In genomic region chr1:27606708-27607238, GRCh38 we compare ENCODE assay signal across 10 cellular contexts. TPM values are rescaled to one million over a fixed set of nuclear protein-coding genes. Genes with fewer than 3 reads are reported as not detected.
DNase-seq lines count a peak whose midpoint lies in the region; ATAC-seq, FAIRE-seq and TF ChIP-seq lines count a peak whose summit lies in the region.
"Had no signal": no experiment of that assay in that cellular context is flagged by ENCODE, and none has a peak within 500 bp of the region (broad histone marks: within the 10 kb centered on the region; RNA-seq: fewer than 3 reads in every experiment).

No MANE protein-coding gene starts in this region.

- TSS peak; percentile 91 for BruUV-seq in Caco-2 (replicated peaks; lab: Mats Ljungman, UMichigan)
- no TSS peak for BruUV-seq in K562 (replicated peaks; lab: Mats Ljungman, UMichigan)

- no peak overlapping the region; the same call in 1 of the 2 replicates for H2AFZ ChIP-seq in Loucy (ENCODE audit: low read length)
- H2AFZ ChIP-seq in K562 (ENCODE audit: low read depth, low read length) = peak overlapping the region; percentile 66

- CTCF ChIA-PET in Caco-2 (lab: Charles Lee) = interaction anchor here (0.6 to 3.6 kb wide), 35 partner anchors 10 to 310 kb away, joined by 3 to 53 read pairs (median 4); partner anchors contain the start of genes FAM76A, MAP3K6 and WASF2
- CTCF ChIA-PET in K562 (lab: Yijun Ruan, JAX; ENCODE audit: low intra/inter-chr PET ratio) = interaction anchor here (0.8 to 5.2 kb wide), 16 partner anchors 38 to 561 kb away, joined by 3 to 157 read pairs (median 6); partner anchors contain the start of gene GPR3

- H3K9ac ChIP-seq in Loucy (ENCODE audit: low read depth, low read length, poor library complexity, severe bottlenecking) (peak overlapping the region; percentile 62), K562 (ENCODE audit: insufficient read depth in 1 of 2, low read depth in 2 of 2, low read length in 2 of 2) (peak overlapping the region in 1 of 2 experiments; percentile 80; a peak in 1 of 4 replicates)

- H3K36me3 ChIP-seq in Caco-2 (ENCODE audit: control insufficient read depth, insufficient read depth, low read length) (no peaks in the 10 kb centered on the region), Loucy (ENCODE audit: insufficient read depth, low read length) (no peaks in the 10 kb centered on the region), K562 (ENCODE audit: control insufficient read depth, insufficient read depth, low read length) (no peaks in the 10 kb centered on the region)
- H3K36me3 ChIP-seq: right atrium auricular region had no signal

- no peak for TF ChIP-seq POLR2A in K562 (conservative IDR thresholded peaks at IDR 0.05)

- no peak for ATAC-seq in K562
- no peak for ATAC-seq in naive B cell (ENCODE audit: low read depth in 2 of 2)
- no peak for ATAC-seq in GM18511 (IDR thresholded peaks at IDR 0.05; ENCODE audit: unreplicated experiment)
- ATAC-seq in GM21423 (IDR thresholded peaks at IDR 0.05; ENCODE audit: unreplicated experiment) = no peak
- ATAC-seq: Right ventricle myocardium inferior had no signal

- peaks cover 3% of the 10 kb centered on the region for H3K9me1 ChIP-seq in K562 (ENCODE audit: control insufficient read depth, insufficient read depth, low read length)

- intact Hi-C loops in Caco-2 (cut with micrococcal nuclease; ENCODE audit: unreplicated experiment) = loop anchor here (1.0 to 10.0 kb wide), 7 partner anchors 38 to 305 kb away; partner anchors contain the start of genes GPR3 and WASF2
- intact Hi-C loops in K562 (cut with micrococcal nuclease) = loop anchor here (1.0 to 5.0 kb wide), 8 partner anchors 50 to 504 kb away; partner anchors contain the start of gene GPR3
- intact Hi-C loops in posterior cingulate gyrus (cut with DNase I) = loop anchor here (1.0 to 5.0 kb wide), 3 partner anchors 50 to 306 kb away; no protein-coding TSS in a partner anchor

- FAIRE-seq in K562 (lab: Jason Lieb, UNC) = no peak

- H3K27me3 Mint-ChIP-seq in Caco-2 (ENCODE audit: insufficient read depth, unreplicated experiment) = no peaks in the 10 kb centered on the region
- no peaks in the 10 kb centered on the region for H3K27me3 Mint-ChIP-seq in naive B cell

- no peaks in the 10 kb centered on the region for H3K9me3 ChIP-seq in Caco-2
- H3K9me3 ChIP-seq in Loucy (ENCODE audit: insufficient read depth, low read depth, low read length) = no peaks in the 10 kb centered on the region
- H3K9me3 ChIP-seq in K562 (replicated peaks; ENCODE audit: control insufficient read depth, insufficient read depth, low read depth, low read length) = no peaks in the 10 kb centered on the region
- H3K9me3 ChIP-seq: right atrium auricular region had no signal

- TF ChIP-seq CTCF in Caco-2 (IDR thresholded peaks at IDR 0.05; ENCODE audit: insufficient read depth in 1 of 2, low read depth in 1 of 2, low read length in 1 of 2, severe bottlenecking in 1 of 2, unreplicated experiment in 1 of 2) (no peak), Loucy (conservative IDR thresholded peaks at IDR 0.05; ENCODE audit: low read length) (no peak), K562 (IDR thresholded peaks at IDR 0.05 in 2 of 3, conservative IDR thresholded peaks at IDR 0.05 in 1 of 3; ENCODE audit: insufficient read depth in 2 of 3, low read depth in 1 of 3, low read length in 3 of 3) (no peak)

- H3K4me3 ChIP-seq in Caco-2 (ENCODE audit: low read depth, low read length) = no peak overlapping the region; the same call in 1 of the 2 replicates
- H3K4me3 ChIP-seq in Loucy (ENCODE audit: low read length, poor library complexity, severe bottlenecking) = peak overlapping the region; percentile 44
- no peak overlapping the region for H3K4me3 ChIP-seq in K562
- H3K4me3 ChIP-seq: right atrium auricular region had no signal

- no peak overlapping the region for H3K27ac Mint-ChIP-seq in Caco-2 (ENCODE audit: unreplicated experiment)
- peak overlapping the region in 4 of 6 donors; percentile 16 to 86 (median 80) for H3K27ac Mint-ChIP-seq in naive B cell

- TF ChIP-seq RAD21 in K562 (CRISPR knock-in tag; conservative IDR thresholded peaks at IDR 0.05 in 1 of 2, IDR thresholded peaks at IDR 0.05 in 1 of 2) = no peak

- H3K79me2 ChIP-seq in Loucy (ENCODE audit: insufficient read depth, low read length) (peaks cover 19% of the 10 kb centered on the region), K562 (ENCODE audit: control insufficient read depth, insufficient read depth, low read length) (peaks cover 21% of the 10 kb centered on the region)

- 62% methylated on average over 3 of the region's 3 CpGs for WGBS in K562 (ENCODE audit: insufficient coverage, low coverage, missing lambda C conversion rate)

- in situ Hi-C loops in K562 (cut with MboI) = loop anchor here (5.0 to 25.0 kb wide), 4 partner anchors 52 to 494 kb away; no protein-coding TSS in a partner anchor

- 0 out of 2 replicates have a peak, but pooled peaks cover 4% of the 10 kb centered on the region for H3F3A ChIP-seq in Loucy (ENCODE audit: low read depth)

- peak overlapping the region; percentile 48 for H3K4me3 Mint-ChIP-seq in Caco-2 (ENCODE audit: unreplicated experiment)
- H3K4me3 Mint-ChIP-seq in naive B cell = peak overlapping the region in 3 of 8 donors; percentile 12 to 72 (median 21)

- no peaks in the 10 kb centered on the region for H3K27me3 ChIP-seq in Caco-2 (replicated peaks; ENCODE audit: control insufficient read depth, insufficient read depth, low read length)
- H3K27me3 ChIP-seq in Loucy (ENCODE audit: insufficient read depth, low read length, poor library complexity, severe bottlenecking) = no peaks in the 10 kb centered on the region
- peaks cover 9 to 20% of the 10 kb centered on the region in 2 experiments; a peak in 3 of 5 replicates for H3K27me3 ChIP-seq in K562 (ENCODE audit: control insufficient read depth in 2 of 2, insufficient read depth in 2 of 2, low read length in 2 of 2)
- H3K27me3 ChIP-seq: right atrium auricular region had no signal

- H3K4me2 ChIP-seq in Loucy (ENCODE audit: low read depth, low read length, poor library complexity, severe bottlenecking) (peak overlapping the region; percentile 66), K562 (ENCODE audit: insufficient read depth, low read length) (peak overlapping the region; percentile 40; the same call in 1 of the 2 replicates)

- H3K27ac ChIP-seq in K562 (ENCODE audit: extremely low read depth, low read depth, low read length) = peak overlapping the region; percentile 35

- no peak for TF ChIP-seq EP300 in K562 (IDR thresholded peaks at IDR 0.05; ENCODE audit: low read length)

- peaks cover 11% of the 10 kb centered on the region for H3K36me3 Mint-ChIP-seq in Caco-2 (ENCODE audit: insufficient read depth, unreplicated experiment)
- peaks cover 4 to 5% of the 10 kb centered on the region in 2 donors for H3K36me3 Mint-ChIP-seq in naive B cell

- H3K4me1 Mint-ChIP-seq in Caco-2 (ENCODE audit: low read depth, unreplicated experiment) (peaks cover 17% of the 10 kb centered on the region), naive B cell (peaks cover 22 to 34% (median 30%) of the 10 kb centered on the region in 3 donors)

- H3K9me2 ChIP-seq in Loucy (replicated peaks; ENCODE audit: low read depth, low read length) = no peaks in the 10 kb centered on the region

- H3K9me3 Mint-ChIP-seq in Caco-2 (ENCODE audit: unreplicated experiment) (no peaks in the 10 kb centered on the region), naive B cell (no peaks in the 10 kb centered on the region)

- POLR2A ChIA-PET in Caco-2 (lab: Charles Lee) = interaction anchor here (0.7 to 1.2 kb wide), 5 partner anchors 38 to 117 kb away, joined by 3 to 6 read pairs (median 5); partner anchors contain the start of gene WASF2
- POLR2A ChIA-PET in K562 (lab: Yijun Ruan, JAX) = interaction anchor here (0.6 to 1.4 kb wide), 14 partner anchors 8 to 300 kb away, joined by 3 to 6 read pairs (median 4); no protein-coding TSS in a partner anchor

- H4K20me1 ChIP-seq in Loucy (ENCODE audit: insufficient read depth, low read length, poor library complexity, severe bottlenecking) (peaks cover 11% of the 10 kb centered on the region), K562 (replicated peaks; ENCODE audit: control insufficient read depth, insufficient read depth, low read length) (peaks cover 9% of the 10 kb centered on the region; the same call in 1 of the 2 replicates)

- DNase-seq in Caco-2 = peak in 1 of 2 experiments; percentile 9
- DNase-seq in K562 (ENCODE audit: extremely low read depth in 1 of 4, low spot score in 3 of 4) = peak in 1 of 4 experiments; percentile 47
- no peak for DNase-seq in naive B cell
- DNase-seq in OCI-M1 (lab: John Stamatoyannopoulos, UW) = no peak
- no peak for DNase-seq in posterior cingulate gyrus

- H3K4me1 ChIP-seq in Caco-2 (peaks cover 33% of the 10 kb centered on the region), Loucy (ENCODE audit: insufficient read depth, low read length, poor library complexity, severe bottlenecking) (peaks cover 51% of the 10 kb centered on the region), K562 (replicated peaks in 1 of 2; ENCODE audit: control insufficient read depth in 2 of 2, insufficient read depth in 2 of 2, low read length in 2 of 2) (peaks cover 43 to 44% of the 10 kb centered on the region in 2 experiments)

RNA-seq across cellular contexts. Expression of gene AHDC1, which starts 2.8 kb away (rescaled TPM):
- total RNA-seq in Caco-2 (2022) = 17.0 and 17.3 TPM in 2 replicates
- total RNA-seq in K562 (2011; cell fraction: chromatin; rRNA removed; ENCODE audit: low replicate concordance) = 62.5 and 101 TPM in 2 replicates
- 36.7 and 38.9 TPM in 2 replicates for total RNA-seq in K562 (2011; cell fraction: nucleolus; rRNA removed)
- total RNA-seq in K562 (2011; cell fraction: nucleoplasm; rRNA removed) = 49.2 and 72.8 TPM in 2 replicates
- total RNA-seq in K562 (2014; rRNA removed) = 7.9 and 12.5 TPM in 2 replicates
- 3.6 and 4.6 TPM in 2 replicates for total RNA-seq in K562 (2014; rRNA removed; fragmentation: Illumina TruSeq; extraction: Trizol)
- 4.7 and 4.8 TPM in 2 replicates for total RNA-seq in K562 (2015; rRNA removed; fragmentation: Illumina TruSeq; extraction: Trizol)
- total RNA-seq in K562 (2021) = 36.4 and 37.8 TPM in 2 replicates
- 3.1 and 4.2 TPM in 2 replicates for polyA plus RNA-seq in K562 (2011; rRNA removed)
- polyA plus RNA-seq in K562 (2011; cell fraction: cytosol; rRNA removed) = 2.3 and 3.9 TPM in 2 replicates
- 13.3 and 21.8 TPM in 2 replicates for polyA plus RNA-seq in K562 (2011; cell fraction: nucleus; rRNA removed)
- 13.7 and 18.2 TPM in 2 replicates for polyA plus RNA-seq in K562 (2012)
- polyA plus RNA-seq in K562 (2014; fragmentation: Illumina TruSeq; extraction: Trizol) = 5.4 and 9.5 TPM in 2 replicates
- polyA plus RNA-seq in K562 (2014; fragmentation: Nextera tagmentation; extraction: Ambion mirVana) = under 1 TPM; 0.21 to 0.59 TPM
- 8.5 and 9.0 TPM in 2 replicates for polyA plus RNA-seq in K562 (2014; rRNA removed)
- polyA minus RNA-seq in K562 (2011; rRNA and poly(A)+ RNA removed) = 3.7 and 9.1 TPM in 2 replicates
- polyA minus RNA-seq in K562 (2011; cell fraction: cytosol; rRNA and poly(A)+ RNA removed) = 12.2 and 15.2 TPM in 2 replicates
- 10.6 and 11.6 TPM in 2 replicates for polyA minus RNA-seq in K562 (2011; cell fraction: nucleus; rRNA and poly(A)+ RNA removed)
- polyA plus RNA-seq in naive B cell (ENCODE audit: low read depth in 6 of 6) = 1 to 10 TPM in 3 of 6 donors, under 1 TPM in 3; 0.15 to 2.3 (median 0.91) TPM

RNA-seq across cellular contexts. Expression of gene FGR, which starts 28.2 kb away (rescaled TPM):
- total RNA-seq in Caco-2 (2022) = not detected in 2 replicates
- not detected in 2 replicates for total RNA-seq in K562 (2011; cell fraction: chromatin; rRNA removed; ENCODE audit: low replicate concordance)
- not detected in 2 replicates for total RNA-seq in K562 (2011; cell fraction: nucleolus; rRNA removed)
- total RNA-seq in K562 (2011; cell fraction: nucleoplasm; rRNA removed) = not detected in 2 replicates
- not detected in 2 replicates for total RNA-seq in K562 (2014; rRNA removed)
- total RNA-seq in K562 (2014; rRNA removed; fragmentation: Illumina TruSeq; extraction: Trizol) = not detected in 2 replicates
- total RNA-seq in K562 (2015; rRNA removed; fragmentation: Illumina TruSeq; extraction: Trizol) = not detected in 2 replicates
- 0.11 and 0.38 TPM in 2 replicates for total RNA-seq in K562 (2021)
- polyA plus RNA-seq in K562 (2011; rRNA removed) = 0.04 TPM in 1 of 2 replicates, not detected in the other
- 0.06 TPM in 1 of 2 replicates, not detected in the other for polyA plus RNA-seq in K562 (2011; cell fraction: cytosol; rRNA removed)
- polyA plus RNA-seq in K562 (2011; cell fraction: nucleus; rRNA removed) = 0.20 TPM in 1 of 2 replicates, not detected in the other
- not detected in 2 replicates for polyA plus RNA-seq in K562 (2012)
- polyA plus RNA-seq in K562 (2014; fragmentation: Illumina TruSeq; extraction: Trizol) = not detected in 2 replicates
- polyA plus RNA-seq in K562 (2014; fragmentation: Nextera tagmentation; extraction: Ambion mirVana) = not detected
- not detected in 2 replicates for polyA plus RNA-seq in K562 (2014; rRNA removed)
- polyA minus RNA-seq in K562 (2011; rRNA and poly(A)+ RNA removed) = not detected in 2 replicates
- polyA minus RNA-seq in K562 (2011; cell fraction: cytosol; rRNA and poly(A)+ RNA removed) = not detected in 2 replicates
- polyA minus RNA-seq in K562 (2011; cell fraction: nucleus; rRNA and poly(A)+ RNA removed) = not detected in 2 replicates
- 100 to 1,000 TPM; 106 to 197 (median 132) TPM for polyA plus RNA-seq in naive B cell (ENCODE audit: low read depth in 6 of 6)
